8 cellular contexts compared by ENCODE assay signal in genomic region chr5:6827815-6828214, GRCh38.
DNase-seq lines count a peak whose midpoint lies in the region; ATAC-seq lines count a peak whose summit lies in the region.

No MANE protein-coding gene starts in this region.

- H3K27me3 Mint-ChIP-seq in effector memory CD8-positive, alpha-beta T cell: peaks cover 7 to 17% of the 10 kb centered on the region in 2 donors

- peaks cover 8 to 17% of the 10 kb centered on the region in 2 donors for H3K9me3 Mint-ChIP-seq in effector memory CD8-positive, alpha-beta T cell

- peak overlapping the region; percentile 86 to 97 for H3K4me3 Mint-ChIP-seq in effector memory CD8-positive, alpha-beta T cell

- peak overlapping the region; percentile 91 to 98 for H3K27ac Mint-ChIP-seq in effector memory CD8-positive, alpha-beta T cell

- H3K36me3 Mint-ChIP-seq in effector memory CD8-positive, alpha-beta T cell (ENCODE audit: insufficient read depth): no peaks in the 10 kb centered on the region

- peaks cover 22% of the 10 kb centered on the region in 2 donors for H3K4me1 Mint-ChIP-seq in effector memory CD8-positive, alpha-beta T cell (ENCODE audit: low read depth in 2 of 2)

- peak; percentile 40 to 75 for DNase-seq in NOMO-1 (lab: John Stamatoyannopoulos, UW; ENCODE audit: unreplicated experiment in 2 of 2)
- DNase-seq in effector memory CD8-positive, alpha-beta T cell: peak; percentile 10 to 38 (median 24)
- DNase-seq in NCI-H526 (lab: John Stamatoyannopoulos, UW): no peak
- DNase-seq in NCI-H526 treated with DMSO at 0.1 percent for 48 hours (lab: John Stamatoyannopoulos, UW): no peak
- no peak for DNase-seq in kidney glomerular epithelial cell (lab: John Stamatoyannopoulos, UW)
- no peak for DNase-seq in NCI-H146 (lab: John Stamatoyannopoulos, UW)

- ATAC-seq in GM18520 (IDR thresholded peaks at IDR 0.05; ENCODE audit: unreplicated experiment) (peak; percentile 65), HG02623 (IDR thresholded peaks at IDR 0.05; ENCODE audit: unreplicated experiment) (peak; percentile 77)
- peak; percentile 92 for ATAC-seq in effector memory CD8-positive, alpha-beta T cell (replicated peaks)

Comparison
In these comparisons a context has a peak if more than half of its experiments do, and no peak if none do; other contexts are left out.
1. DNase-seq: peak in NOMO-1 (2 of 2) and effector memory CD8-positive, alpha-beta T cell (3 of 3); none in NCI-H526 (0 of 2), NCI-H526 treated with DMSO at 0.1 percent for 48 hours (single experiment), kidney glomerular epithelial cell (single experiment) and NCI-H146 (single experiment).
2. Peak in every context shown above with its lines, with median percentiles within 50 percentile points of each other: ATAC-seq.